9 cellular contexts compared by ENCODE assay signal in the genomic region with DNA sequence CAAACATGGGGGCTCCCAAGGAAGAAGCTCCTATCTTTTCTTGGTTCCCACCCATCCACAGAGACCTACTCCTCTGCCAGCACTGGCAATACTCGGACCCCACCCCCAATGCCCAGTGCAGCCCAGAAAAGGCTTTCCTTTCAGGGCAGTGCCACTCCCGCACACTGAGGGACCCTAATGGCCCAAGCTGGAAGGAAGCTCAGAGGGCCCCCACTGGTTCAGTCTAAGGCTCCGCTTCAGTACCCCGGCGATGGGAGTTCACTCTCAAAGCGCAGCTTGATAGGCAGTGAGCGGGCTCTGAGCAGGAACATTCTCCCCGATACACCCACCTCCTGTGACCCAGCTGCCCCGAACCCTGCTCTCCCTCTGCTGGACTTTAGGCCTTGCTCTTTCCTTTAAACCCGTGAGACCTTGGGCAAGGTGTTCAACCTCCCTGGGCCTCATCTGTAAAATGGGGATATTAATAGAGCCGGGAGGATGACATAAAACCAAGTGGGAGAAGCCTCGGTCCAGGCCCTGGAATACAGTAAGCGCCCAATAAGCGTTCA. TPM values are rescaled to one million over a fixed set of nuclear protein-coding genes. Genes with fewer than 3 reads are reported as not detected.
A peak's percentile ranks its signal among the peaks of the same experiment; 100 is the strongest.
DNase-seq lines count a peak whose midpoint lies in the region; ATAC-seq and TF ChIP-seq lines count a peak whose summit lies in the region.
"Had no signal": no experiment of that assay in that cellular context is flagged by ENCODE, and none has a peak within 500 bp of the region (broad histone marks: within the 10 kb centered on the region; RNA-seq: fewer than 3 reads in every experiment).

No MANE protein-coding gene starts in this region.

- no peaks in the 10 kb centered on the region; the same call in 1 of the 2 replicates for H3K27me3 ChIP-seq in Panc1 (ENCODE audit: control insufficient read depth, insufficient read depth, low read length)
- H3K27me3 ChIP-seq in MM.1S (replicated peaks; ENCODE audit: insufficient read depth, low read length), result no peaks in the 10 kb centered on the region

- H3K79me2 ChIP-seq in MM.1S (ENCODE audit: low read length), result no peaks in the 10 kb centered on the region

- H4K20me1 ChIP-seq in MM.1S (ENCODE audit: insufficient read depth, low read length), result no peaks in the 10 kb centered on the region

- no TSS peak for BruUV-seq in Panc1 (replicated peaks; lab: Mats Ljungman, UMichigan)

- no peaks in the 10 kb centered on the region for H3K9me2 ChIP-seq in MM.1S (replicated peaks; ENCODE audit: insufficient read depth, low read length)

- intact Hi-C loops in Panc1 (cut with micrococcal nuclease; ENCODE audit: unreplicated experiment), result no loop called here

- peak overlapping the region; percentile 34 to 40 for H3K4me3 ChIP-seq in Panc1 (ENCODE audit: low read depth in 2 of 2, low read length in 2 of 2)
- peak overlapping the region; percentile 50 for H3K4me3 ChIP-seq in epithelial cell of proximal tubule (ENCODE audit: low read depth, low read length)
- peak overlapping the region; percentile 35 for H3K4me3 ChIP-seq in mesodermal cell (ENCODE audit: extremely low read depth, insufficient read depth, low read length, poor library complexity, severe bottlenecking)
- no peak overlapping the region for H3K4me3 ChIP-seq in MM.1S (ENCODE audit: low read length)

- H3K9ac ChIP-seq in MM.1S (ENCODE audit: low read length), result no peak overlapping the region

- H3K27ac ChIP-seq in Panc1 (ENCODE audit: low read length), result no peak overlapping the region
- H3K27ac ChIP-seq in mesodermal cell (ENCODE audit: low read depth, low read length, severe bottlenecking), result no peak overlapping the region
- H3K27ac ChIP-seq in substantia nigra (ENCODE audit: low read depth, low read length, poor library complexity, severe bottlenecking), result peak overlapping the region; percentile 86
- no peak overlapping the region for H3K27ac ChIP-seq in MM.1S (ENCODE audit: low read length)

- H3K9me3 ChIP-seq in Panc1 (ENCODE audit: control insufficient read depth, insufficient read depth, low read depth, low read length) (no peaks in the 10 kb centered on the region), mesodermal cell (ENCODE audit: control insufficient read depth, low read length) (peaks cover 7% of the 10 kb centered on the region), MM.1S (replicated peaks; ENCODE audit: insufficient read depth, low read length) (no peaks in the 10 kb centered on the region)

- CTCF ChIA-PET in Panc1 (lab: Charles Lee), result interaction anchor here (0.6 kb wide), 1 partner anchor 765 kb away, joined by 4 read pairs; no protein-coding TSS in a partner anchor

- 88 to 93% methylated on average over 13 to 14 of the region's 14 CpGs for WGBS in mesodermal cell (ENCODE audit: insufficient coverage in 2 of 2), 2 experiments

- no peak overlapping the region for H2AFZ ChIP-seq in MM.1S (ENCODE audit: low read length)

- H3K4me1 ChIP-seq in Panc1 (ENCODE audit: control insufficient read depth, insufficient read depth, low read length), result no peaks in the 10 kb centered on the region
- H3K4me1 ChIP-seq in mesodermal cell (ENCODE audit: control insufficient read depth, insufficient read depth, low read length, poor library complexity, severe bottlenecking), result no peaks in the 10 kb centered on the region
- H3K4me1 ChIP-seq in MM.1S (ENCODE audit: low read length), result no peaks in the 10 kb centered on the region

- POLR2A ChIA-PET in Panc1 (lab: Charles Lee), result interaction anchor here (0.6 kb wide), 1 partner anchor 128 kb away, joined by 3 read pairs; no protein-coding TSS in a partner anchor

- no peak for DNase-seq in Panc1 (ENCODE audit: low read depth, low spot score)
- DNase-seq in epithelial cell of proximal tubule (ENCODE audit: low read depth), result no peak
- DNase-seq in substantia nigra (lab: John Stamatoyannopoulos, UW), result peak in 1 of 49 donors; percentile 38
- no peak for DNase-seq in mucosa of gallbladder (ENCODE audit: low spot score)
- no peak for DNase-seq in DMS114 treated with DMSO at 0.1 percent for 48 hours (lab: John Stamatoyannopoulos, UW; ENCODE audit: unreplicated experiment)
- no peak for DNase-seq in MM.1S
- DNase-seq: NCI-H1105 had no signal

- H3K4me2 ChIP-seq in MM.1S (ENCODE audit: low read depth, low read length), result no peak overlapping the region

- no peaks in the 10 kb centered on the region for H3F3A ChIP-seq in MM.1S (ENCODE audit: insufficient read depth, low read length)

- H3K36me3 ChIP-seq in Panc1 (ENCODE audit: control insufficient read depth, insufficient read depth, low read length) (no peaks in the 10 kb centered on the region), mesodermal cell (ENCODE audit: control insufficient read depth, insufficient read depth, low read length) (no peaks in the 10 kb centered on the region), MM.1S (replicated peaks; ENCODE audit: insufficient read depth, low read length) (no peaks in the 10 kb centered on the region)

- in situ Hi-C loops in Panc1 (cut with HindIII; ENCODE audit: low pct_unique_long_range_greater_than_20kb, low sequenced_read_pairs), result no loop called here

- no peak for TF ChIP-seq CTCF in Panc1 (IDR thresholded peaks at IDR 0.05)
- TF ChIP-seq CTCF in epithelial cell of proximal tubule (conservative IDR thresholded peaks at IDR 0.05; ENCODE audit: low read depth, low read length), result no peak
- no peak for TF ChIP-seq CTCF in MM.1S (IDR thresholded peaks at IDR 0.05; ENCODE audit: low read length)

- ATAC-seq in Panc1 (peak; percentile 11), GM18858 (IDR thresholded peaks at IDR 0.05; ENCODE audit: unreplicated experiment) (no peak)

RNA-seq across cellular contexts. Expression of a gene that starts 48.4 kb away (rescaled TPM):
- 0.15 TPM for total RNA-seq in Panc1 (2021; ENCODE audit: unreplicated experiment)
- polyA plus RNA-seq in Panc1 (2012; ENCODE audit: insufficient read length), result 0.34 TPM
- not detected in 2 replicates for total RNA-seq in epithelial cell of proximal tubule
- polyA plus RNA-seq in mesodermal cell (2013, experiment 1 of 2), result 0.26 TPM
- polyA plus RNA-seq in mesodermal cell (2013, experiment 2 of 2), result 0.20 TPM
- total RNA-seq in mucosa of gallbladder, result 312 TPM

Comparison
In these comparisons a context has a peak if more than half of its experiments do, and no peak if none do; other contexts are left out.
1. RNA of a gene that starts 48.4 kb away (total RNA-seq): 312 TPM in mucosa of gallbladder (single experiment); 0.15 TPM in Panc1 (single experiment) and not detected in epithelial cell of proximal tubule; every median in the first group is over 100 times any median in the second.